Comparison of ENCODE assay signal across 8 cellular contexts in genomic region chr11:47524200-47524874, GRCh38. TPM values are rescaled to one million over a fixed set of nuclear protein-coding genes. Genes with fewer than 3 reads are reported as not detected.
DNase-seq lines count a peak whose midpoint lies in the region; ATAC-seq, FAIRE-seq and TF ChIP-seq lines count a peak whose summit lies in the region.

No MANE protein-coding gene starts in this region.

- H3K4me3 Mint-ChIP-seq in HFFc6 (peak overlapping the region; percentile 65), osteocyte (ENCODE audit: unreplicated experiment) (peak overlapping the region; percentile 53)
- peak overlapping the region; percentile 46 for H3K4me3 Mint-ChIP-seq in activated T-cell treated with anti-CD3 and anti-CD28 coated beads, Interleukin-2, amount 50 U/mL, for 24 hours

- H3K4me1 Mint-ChIP-seq in HFFc6 (ENCODE audit: low read depth) (peaks cover 48% of the 10 kb centered on the region), osteocyte (ENCODE audit: unreplicated experiment) (peaks cover 54% of the 10 kb centered on the region)
- H3K4me1 Mint-ChIP-seq in activated T-cell treated with anti-CD3 and anti-CD28 coated beads, Interleukin-2, amount 50 U/mL, for 24 hours (ENCODE audit: low read depth) = peaks cover 74% of the 10 kb centered on the region

- H3K36me3 Mint-ChIP-seq in HFFc6 (ENCODE audit: low read depth) = no peaks in the 10 kb centered on the region; the same call in 1 of the 2 replicates
- peaks cover 35% of the 10 kb centered on the region for H3K36me3 Mint-ChIP-seq in activated T-cell treated with anti-CD3 and anti-CD28 coated beads, Interleukin-2, amount 50 U/mL, for 24 hours (ENCODE audit: low read depth)
- H3K36me3 Mint-ChIP-seq in osteocyte (ENCODE audit: unreplicated experiment) = peaks cover 3% of the 10 kb centered on the region

- TF ChIP-seq CTCF in AG04449 (IDR thresholded peaks at IDR 0.05; ENCODE audit: insufficient read depth, low read length, missing control alignments) (no peak), HFFc6 (IDR thresholded peaks at IDR 0.05) (no peak), osteocyte (IDR thresholded peaks at IDR 0.05) (no peak)

- 0 out of 2 replicates have a peak overlapping the region, but pooled peaks have one; percentile 12 for H3K4me3 ChIP-seq in AG04449 (ENCODE audit: low read depth, low read length)

- CTCF ChIA-PET in AG04449 (lab: Yijun Ruan, JAX) = interaction anchor here (2.1 kb wide), 1 partner anchor 27 kb away, joined by 7 read pairs; no protein-coding TSS in a partner anchor

- no peak for TF ChIP-seq POLR2A in GM12892 (IDR thresholded peaks at IDR 0.05; ENCODE audit: low read depth, low read length)

- FAIRE-seq in GM12892 (lab: Jason Lieb, UNC) = no peak

- POLR2A ChIA-PET in AG04449 (lab: Yijun Ruan, JAX) = interaction anchor here (1.7 kb wide), 1 partner anchor 9 kb away, joined by 8 read pairs; no protein-coding TSS in a partner anchor

- DNase-seq in AG04449 (ENCODE audit: low read depth, low spot score) (no peak), HFFc6 (no peak), foreskin melanocyte (peak; percentile 34), osteocyte (ENCODE audit: extremely low spot score, unreplicated experiment) (no peak), GM12892 (ENCODE audit: insufficient read length) (no peak), DMS114 treated with DMSO at 0.1 percent for 48 hours (lab: John Stamatoyannopoulos, UW; ENCODE audit: unreplicated experiment) (no peak)
- no peak for DNase-seq in activated T-cell treated with anti-CD3 and anti-CD28 coated beads, Interleukin-2, amount 50 U/mL, for 24 hours

- H3K27ac Mint-ChIP-seq in HFFc6 = peak overlapping the region; percentile 85
- peak overlapping the region; percentile 88 for H3K27ac Mint-ChIP-seq in activated T-cell treated with anti-CD3 and anti-CD28 coated beads, Interleukin-2, amount 50 U/mL, for 24 hours
- H3K27ac Mint-ChIP-seq in osteocyte (ENCODE audit: unreplicated experiment) = peak overlapping the region; percentile 96

- H3K27me3 Mint-ChIP-seq in HFFc6 (ENCODE audit: insufficient read depth) (peaks cover 2% of the 10 kb centered on the region; the same call in 1 of the 2 replicates), osteocyte (ENCODE audit: unreplicated experiment) (no peaks in the 10 kb centered on the region)
- no peaks in the 10 kb centered on the region for H3K27me3 Mint-ChIP-seq in activated T-cell treated with anti-CD3 and anti-CD28 coated beads, Interleukin-2, amount 50 U/mL, for 24 hours

- H3K9me3 Mint-ChIP-seq in HFFc6 = no peaks in the 10 kb centered on the region
- no peaks in the 10 kb centered on the region for H3K9me3 Mint-ChIP-seq in activated T-cell treated with anti-CD3 and anti-CD28 coated beads, Interleukin-2, amount 50 U/mL, for 24 hours
- H3K9me3 Mint-ChIP-seq in osteocyte (ENCODE audit: unreplicated experiment) = no peaks in the 10 kb centered on the region

- no peak for ATAC-seq in HG03571 (IDR thresholded peaks at IDR 0.05; ENCODE audit: unreplicated experiment)

RNA-seq across cellular contexts. Expression of gene CELF1, which starts 28.6 kb away (rescaled TPM):
- 100 to 1,000 TPM; 103 to 131 (median 120) TPM for total RNA-seq in HFFc6 (2021; fragmentation: NEBNext Ultra II Directional; extraction: Animal tissue kit (Norgen Biotek cat#: 25700))
- 88.6 and 100 TPM in 2 replicates for total RNA-seq in osteocyte
- 46.9 TPM for polyA plus RNA-seq in GM12892 (2012; ENCODE audit: missing spikeins)

RNA-seq across cellular contexts. Expression of gene PTPMT1, which starts 41.1 kb away (rescaled TPM):
- 10 to 100 TPM; 51.8 to 64.2 (median 54.5) TPM for total RNA-seq in HFFc6 (2021; fragmentation: NEBNext Ultra II Directional; extraction: Animal tissue kit (Norgen Biotek cat#: 25700))
- total RNA-seq in osteocyte = 49.3 and 50.3 TPM in 2 replicates
- 49.1 TPM for polyA plus RNA-seq in GM12892 (2012; ENCODE audit: missing spikeins)

RNA-seq across cellular contexts. Expression of gene KBTBD4, which starts 54.4 kb away (rescaled TPM):
- total RNA-seq in HFFc6 (2021; fragmentation: NEBNext Ultra II Directional; extraction: Animal tissue kit (Norgen Biotek cat#: 25700)) = 10 to 100 TPM; 15.9 to 19.4 (median 18.4) TPM
- 19.7 and 19.8 TPM in 2 replicates for total RNA-seq in osteocyte
- 20.1 TPM for polyA plus RNA-seq in GM12892 (2012; ENCODE audit: missing spikeins)

RNA-seq across cellular contexts. Expression of gene NDUFS3, which starts 54.5 kb away (rescaled TPM):
- total RNA-seq in HFFc6 (2021; fragmentation: NEBNext Ultra II Directional; extraction: Animal tissue kit (Norgen Biotek cat#: 25700)) = 100 to 1,000 TPM in 3 of 6 experiments, 10 to 100 TPM in 3; 97.0 to 105 (median 99.8) TPM
- 102 and 105 TPM in 2 replicates for total RNA-seq in osteocyte
- polyA plus RNA-seq in GM12892 (2012; ENCODE audit: missing spikeins) = 135 TPM
